8 cellular contexts compared by ENCODE assay signal in the genomic region with DNA sequence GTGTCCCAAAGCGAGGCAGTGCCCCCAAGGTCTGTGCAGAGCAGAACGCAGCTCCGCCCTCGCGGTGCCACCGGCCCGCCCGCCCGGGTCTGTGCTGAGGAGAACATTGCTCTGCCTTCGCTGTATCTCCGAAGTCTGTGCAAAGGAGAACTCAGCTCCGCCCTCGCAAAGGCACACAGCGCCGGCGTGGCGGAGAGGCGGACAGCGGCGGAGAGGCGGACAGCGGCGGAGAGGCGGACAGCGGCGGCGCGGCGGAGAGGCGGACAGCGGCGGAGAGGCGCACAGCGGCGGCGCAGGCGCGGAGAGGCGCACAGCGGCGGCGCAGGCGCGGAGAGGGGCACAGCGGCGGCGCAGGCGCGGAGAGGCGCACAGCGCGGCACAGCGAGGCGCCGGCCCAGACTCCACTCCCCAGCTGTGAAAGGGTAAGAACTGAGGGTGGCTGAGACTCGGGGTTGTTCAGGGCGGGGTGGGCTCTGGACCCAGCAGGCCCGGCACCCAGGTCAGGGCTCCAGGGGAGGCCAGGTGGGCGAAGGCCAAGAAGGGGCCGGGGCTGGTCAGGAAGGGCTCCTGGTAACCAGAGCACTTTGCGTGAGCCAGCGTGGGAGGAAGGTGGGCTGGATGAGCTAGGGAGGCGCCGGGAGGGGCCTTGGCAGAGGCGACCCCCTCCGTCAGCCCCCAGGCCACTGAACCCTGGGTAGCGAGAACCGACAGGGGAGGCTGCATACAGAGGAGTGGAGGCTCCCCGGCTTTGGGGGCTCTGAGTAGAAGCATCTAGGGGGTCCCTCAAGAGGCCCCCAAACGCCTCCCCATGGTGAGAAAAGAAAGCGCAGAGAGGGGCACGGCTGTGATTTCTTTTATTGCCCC. TPM values are rescaled to one million over a fixed set of nuclear protein-coding genes. Genes with fewer than 3 reads are reported as not detected.
DNase-seq lines count a peak whose midpoint lies in the region; ATAC-seq and TF ChIP-seq lines count a peak whose summit lies in the region.
"Not testable (repeated sequence)": the region's sequence is repeated elsewhere in the genome, so short reads cannot be mapped to it uniquely, and the experiment has no call there.

No MANE protein-coding gene starts in this region.

- WGBS in GM23248 (ENCODE audit: low coverage in 1 of 2, low lambda C conversion rate in 2 of 2, missing lambda C conversion rate in 2 of 2), 2 experiments = 2% methylated on average over 21 to 51 of the region's 72 CpGs

- H3K4me3 Mint-ChIP-seq in Calu3 (ENCODE audit: low read depth, unreplicated experiment) (peak overlapping the region; percentile 95), nephron (peak overlapping the region; percentile 90 to 93 (median 90))

- intact Hi-C loops in Calu3 (cut with micrococcal nuclease; ENCODE audit: unreplicated experiment) = loop anchor here (5.0 kb wide), 1 partner anchor 91 kb away; no protein-coding TSS in a partner anchor

- not testable (repeated sequence) for H3K36me3 ChIP-seq in GM23248 (ENCODE audit: low read depth); MM.1S (replicated peaks; ENCODE audit: insufficient read depth, low read length)

- H3K27ac ChIP-seq in GM23248 (peak overlapping the region; percentile 69), MM.1S (ENCODE audit: low read length) (peak overlapping the region; percentile 52; the same call in 1 of the 2 replicates), foreskin keratinocyte (peak overlapping the region; percentile 66)

- H3K4me3 ChIP-seq in GM23248 (peak overlapping the region; percentile 98), MM.1S (ENCODE audit: low read length) (peak overlapping the region; percentile 78)

- H2AFZ ChIP-seq in GM23248 = peak overlapping the region; percentile 87
- peak overlapping the region; percentile 74 for H2AFZ ChIP-seq in MM.1S (ENCODE audit: low read length)

- H3K4me1 Mint-ChIP-seq in Calu3 (ENCODE audit: low read depth, unreplicated experiment) = not testable (repeated sequence)
- peaks cover 24% of the 10 kb centered on the region for H3K4me1 Mint-ChIP-seq in nephron

- H3K9me3 Mint-ChIP-seq in Calu3 (ENCODE audit: low read depth, unreplicated experiment); nephron: not testable (repeated sequence)

- not testable (repeated sequence) for H3K9me3 ChIP-seq in GM23248 (ENCODE audit: low read depth); MM.1S (replicated peaks; ENCODE audit: insufficient read depth, low read length)

- H3F3A ChIP-seq in GM23248 (ENCODE audit: insufficient read depth); MM.1S (ENCODE audit: insufficient read depth, low read length): not testable (repeated sequence)

- H3K27me3 Mint-ChIP-seq in Calu3 (ENCODE audit: unreplicated experiment); nephron (ENCODE audit: low read depth): not testable (repeated sequence)

- not testable (repeated sequence) for BruUV-seq in Calu3 (replicated peaks; lab: Mats Ljungman, UMichigan)

- peak overlapping the region; percentile 95 for H3K9ac ChIP-seq in GM23248
- peak overlapping the region; percentile 65; the same call in 1 of the 2 replicates for H3K9ac ChIP-seq in MM.1S (ENCODE audit: low read length)

- in situ Hi-C loops in GM23248 (cut with MboI) = not testable (repeated sequence)

- ATAC-seq in SK-N-SH treated with all-trans-retinoic acid at 6 μM for 48 hours = peak; percentile 99
- peak; percentile 100 for ATAC-seq in foreskin keratinocyte

- peak; percentile 79 for DNase-seq in Calu3
- DNase-seq in GM23248 = peak; percentile 86
- peak; percentile 68 for DNase-seq in MM.1S
- DNase-seq in activated naive CD4-positive, alpha-beta T cell treated with Interleukin-2 at 50 U/mL for 16 hours = peak; percentile 78
- peak in 1 of 2 donors; percentile 22 for DNase-seq in foreskin keratinocyte
- peak; percentile 22 for DNase-seq in stimulated activated CD8-positive, alpha-beta memory T cell treated with anti-CD3 and anti-CD28 coated beads, Interleukin-7, amount 100 ng/mL, for 24 hours (ENCODE audit: low read depth)

- not testable (repeated sequence) for H4K20me1 ChIP-seq in GM23248 (ENCODE audit: insufficient read depth); MM.1S (ENCODE audit: insufficient read depth, low read length)

- H3K4me1 ChIP-seq in GM23248 (ENCODE audit: insufficient read depth); MM.1S (ENCODE audit: low read length); foreskin keratinocyte: not testable (repeated sequence)

- H3K27ac Mint-ChIP-seq in Calu3 (ENCODE audit: unreplicated experiment) (peak overlapping the region; percentile 63), nephron (peak overlapping the region; percentile 37 to 84 (median 48))

- TF ChIP-seq CTCF in Calu3 (IDR thresholded peaks at IDR 0.05; ENCODE audit: unreplicated experiment) (peak; percentile 26), MM.1S (IDR thresholded peaks at IDR 0.05; ENCODE audit: low read length) (peak; percentile 25), foreskin keratinocyte (conservative IDR thresholded peaks at IDR 0.05) (peak; percentile 52), nephron (IDR thresholded peaks at IDR 0.05; ENCODE audit: unreplicated experiment in 3 of 3) (peak; percentile 43 to 51 (median 47))

- H3K4me2 ChIP-seq in GM23248 (ENCODE audit: unreplicated experiment) = peak overlapping the region; percentile 80
- peak overlapping the region; percentile 32; the same call in 1 of the 2 replicates for H3K4me2 ChIP-seq in MM.1S (ENCODE audit: low read depth, low read length)

- not testable (repeated sequence) for H3K27me3 ChIP-seq in GM23248 (replicated peaks; ENCODE audit: insufficient read depth); MM.1S (replicated peaks; ENCODE audit: insufficient read depth, low read length); foreskin keratinocyte

- peaks cover 20% of the 10 kb centered on the region for H3K36me3 Mint-ChIP-seq in Calu3 (ENCODE audit: insufficient read depth, unreplicated experiment)
- not testable (repeated sequence) for H3K36me3 Mint-ChIP-seq in nephron (ENCODE audit: low read depth)

- H3K79me2 ChIP-seq in GM23248 (ENCODE audit: insufficient read depth) = peaks cover 68% of the 10 kb centered on the region
- peaks cover 36% of the 10 kb centered on the region for H3K79me2 ChIP-seq in MM.1S (ENCODE audit: low read length)

- CTCF ChIA-PET in Calu3 (lab: Charles Lee) = not testable (repeated sequence)

- not testable (repeated sequence) for H3K9me2 ChIP-seq in GM23248 (ENCODE audit: insufficient read depth); MM.1S (replicated peaks; ENCODE audit: insufficient read depth, low read length)

TF ChIP-seq in SK-N-SH treated with all-trans-retinoic acid at 6 μM for 48 hours, 23 proteins besides CTCF, POLR2A, EP300 and RAD21:
- TF ChIP-seq ZNF70 (CRISPR knock-in tag; IDR thresholded peaks at IDR 0.05) = peak; percentile 32; the same call in 1 of the 2 replicates

RNA-seq across cellular contexts. Expression of a gene that starts 53.4 kb away (rescaled TPM):
- not detected in 2 replicates for total RNA-seq in Calu3 (2022)
- not detected in 2 replicates for total RNA-seq in GM23248 (2014; rRNA removed; shearing (Covaris generic))
- not detected in 2 replicates for polyA plus RNA-seq in GM23248 (2016; fragmentation: Nextera tagmentation; extraction: Ambion mirVana)
- total RNA-seq in foreskin keratinocyte = not detected in 2 replicates
- polyA plus RNA-seq in foreskin keratinocyte = not detected in 2 replicates
